ENCODE assay signal across 8 cellular contexts in genomic region chr11:100932474-100933100, GRCh38.
DNase-seq lines count a peak whose midpoint lies in the region; ATAC-seq and TF ChIP-seq lines count a peak whose summit lies in the region.

No MANE protein-coding gene starts in this region.

- no peaks in the 10 kb centered on the region for H3K36me3 Mint-ChIP-seq in activated CD4-positive, alpha-beta T cell treated with anti-CD3 and anti-CD28 coated beads, Interleukin-2, amount 10 ng/mL, durations not matched to agents 24 days and 14 days (ENCODE audit: low read depth)

- TF ChIP-seq CTCF in right atrium auricular region (IDR thresholded peaks at IDR 0.05) (peak; percentile 15 to 58), hepatocyte (IDR thresholded peaks at IDR 0.05; ENCODE audit: poor library complexity) (peak; percentile 56), omental fat pad (IDR thresholded peaks at IDR 0.05) (no peak)

- ATAC-seq in Right ventricle myocardium superior (ENCODE audit: poor library complexity) = no peak
- no peak for ATAC-seq in omental fat pad (ENCODE audit: low FRiP score)
- ATAC-seq in GM19455 (IDR thresholded peaks at IDR 0.05; ENCODE audit: unreplicated experiment) = no peak

- H3K4me1 ChIP-seq in right atrium auricular region = no peaks in the 10 kb centered on the region
- H3K4me1 ChIP-seq in hepatocyte (ENCODE audit: insufficient read depth) = no peaks in the 10 kb centered on the region

- no peaks in the 10 kb centered on the region for H4K20me1 ChIP-seq in hepatocyte (ENCODE audit: insufficient read depth, poor library complexity, severe bottlenecking)

- 46% methylated on average over 3 of the region's 3 CpGs for WGBS in hepatocyte (ENCODE audit: low lambda C conversion rate, missing lambda C conversion rate)

- no peak overlapping the region for H3K4me2 ChIP-seq in hepatocyte

- H3K9me3 ChIP-seq in right atrium auricular region (no peaks in the 10 kb centered on the region), hepatocyte (ENCODE audit: low read depth) (no peaks in the 10 kb centered on the region)

- H3K27me3 Mint-ChIP-seq in activated CD4-positive, alpha-beta T cell treated with anti-CD3 and anti-CD28 coated beads, Interleukin-2, amount 10 ng/mL, durations not matched to agents 24 days and 14 days = no peaks in the 10 kb centered on the region

- no peak overlapping the region for H3K27ac Mint-ChIP-seq in activated CD4-positive, alpha-beta T cell treated with anti-CD3 and anti-CD28 coated beads, Interleukin-2, amount 10 ng/mL, durations not matched to agents 24 days and 14 days

- no peaks in the 10 kb centered on the region for H3K9me3 Mint-ChIP-seq in activated CD4-positive, alpha-beta T cell treated with anti-CD3 and anti-CD28 coated beads, Interleukin-2, amount 10 ng/mL, durations not matched to agents 24 days and 14 days

- no peaks in the 10 kb centered on the region for H3K27me3 ChIP-seq in right atrium auricular region
- H3K27me3 ChIP-seq in hepatocyte = no peaks in the 10 kb centered on the region

- H3K79me2 ChIP-seq in hepatocyte = no peaks in the 10 kb centered on the region

- DNase-seq in right atrium auricular region (ENCODE audit: low spot score) = no peak
- DNase-seq in Right ventricle myocardium superior = no peak
- peak; percentile 52 for DNase-seq in HT1080 (ENCODE audit: low read depth)
- peak; percentile 45 for DNase-seq in SKM-1 (lab: John Stamatoyannopoulos, UW; ENCODE audit: unreplicated experiment)
- peak; percentile 17 for DNase-seq in hepatocyte (ENCODE audit: low spot score)
- DNase-seq in omental fat pad (ENCODE audit: low spot score) = no peak
- no peak for DNase-seq in activated CD4-positive, alpha-beta T cell treated with anti-CD3 and anti-CD28 coated beads, Interleukin-2, amount 10 ng/mL, durations not matched to agents 24 days and 14 days

- H3K4me3 ChIP-seq in right atrium auricular region (no peak overlapping the region), hepatocyte (no peak overlapping the region)

- intact Hi-C loops in Right ventricle myocardium superior (cut with DNase I) = loop anchor here (5.0 to 10.0 kb wide), 2 partner anchors 78 to 355 kb away; no protein-coding TSS in a partner anchor
- intact Hi-C loops in activated CD4-positive, alpha-beta T cell treated with anti-CD3 and anti-CD28 coated beads, Interleukin-2, amount 10 ng/mL, durations not matched to agents 24 days and 14 days (cut with micrococcal nuclease) = loop anchor here (5.0 kb wide), 1 partner anchor 250 kb away; no protein-coding TSS in a partner anchor

- no peak overlapping the region for H2AFZ ChIP-seq in hepatocyte

- no peak overlapping the region for H3K4me3 Mint-ChIP-seq in activated CD4-positive, alpha-beta T cell treated with anti-CD3 and anti-CD28 coated beads, Interleukin-2, amount 10 ng/mL, durations not matched to agents 24 days and 14 days

- H3K4me1 Mint-ChIP-seq in activated CD4-positive, alpha-beta T cell treated with anti-CD3 and anti-CD28 coated beads, Interleukin-2, amount 10 ng/mL, durations not matched to agents 24 days and 14 days = no peaks in the 10 kb centered on the region

- H3K36me3 ChIP-seq in right atrium auricular region = no peaks in the 10 kb centered on the region
- H3K36me3 ChIP-seq in hepatocyte (replicated peaks; ENCODE audit: insufficient read depth, low read depth) = no peaks in the 10 kb centered on the region

- H3K27ac ChIP-seq in right atrium auricular region = no peak overlapping the region
- H3K27ac ChIP-seq in hepatocyte = no peak overlapping the region

- no peaks in the 10 kb centered on the region for H3K9me2 ChIP-seq in hepatocyte (replicated peaks; ENCODE audit: insufficient read depth)

Comparison
In these comparisons a context has a peak if more than half of its experiments do, and no peak if none do; other contexts are left out.
1. DNase-seq: peak in HT1080 (single experiment), SKM-1 (single experiment) and hepatocyte (single experiment); none in right atrium auricular region (single experiment), Right ventricle myocardium superior (single experiment), omental fat pad (single experiment) and activated CD4-positive, alpha-beta T cell treated with anti-CD3 and anti-CD28 coated beads, Interleukin-2, amount 10 ng/mL, durations not matched to agents 24 days and 14 days (single experiment).
2. CTCF ChIP-seq: peak in right atrium auricular region (2 of 2) and hepatocyte (single experiment); none in omental fat pad (0 of 3).